Comparison of ENCODE assay signal across 19 cellular contexts in genomic region chr21:35057428-35057827, GRCh38. TPM values are rescaled to one million over a fixed set of nuclear protein-coding genes. Genes with fewer than 3 reads are reported as not detected.
DNase-seq lines count a peak whose midpoint lies in the region; ATAC-seq and TF ChIP-seq lines count a peak whose summit lies in the region.
"Had no signal": no experiment of that assay in that cellular context is flagged by ENCODE, and none has a peak within 500 bp of the region (broad histone marks: within the 10 kb centered on the region; RNA-seq: fewer than 3 reads in every experiment).

No MANE protein-coding gene starts in this region.

- peak overlapping the region; percentile 66 to 87 for H3K27ac Mint-ChIP-seq in natural killer cell treated with Interleukin-12 subunit alpha and Interleukin-12 subunit beta and Interleukin-15 and Interleukin-18, amount 100 ng/mL, for 72 hours
- H3K27ac Mint-ChIP-seq: CD4-positive, alpha-beta T cell had no signal

- no peaks in the 10 kb centered on the region for H3K27me3 ChIP-seq in body of pancreas
- H3K27me3 ChIP-seq: right atrium auricular region, tibial artery had no signal

- H3K9me3 ChIP-seq in body of pancreas, result no peaks in the 10 kb centered on the region
- H3K9me3 ChIP-seq: right atrium auricular region, tibial artery had no signal

- H3K27me3 Mint-ChIP-seq in natural killer cell treated with Interleukin-12 subunit alpha and Interleukin-12 subunit beta and Interleukin-15 and Interleukin-18, amount 100 ng/mL, for 72 hours, result no peaks in the 10 kb centered on the region
- H3K27me3 Mint-ChIP-seq: CD4-positive, alpha-beta T cell had no signal

- peak; percentile 39 for ATAC-seq in GM21737 (IDR thresholded peaks at IDR 0.05; ENCODE audit: unreplicated experiment)
- ATAC-seq in HG03460 (IDR thresholded peaks at IDR 0.05; ENCODE audit: unreplicated experiment), result peak; percentile 67
- ATAC-seq in natural killer cell treated with Interleukin-12 subunit alpha and Interleukin-12 subunit beta and Interleukin-15 and Interleukin-18, amount 100 ng/mL, for 72 hours, result peak; percentile 94 to 97
- ATAC-seq in body of pancreas, result no peak

- peak overlapping the region; percentile 82 for H3K4me3 Mint-ChIP-seq in natural killer cell treated with Interleukin-12 subunit alpha and Interleukin-12 subunit beta and Interleukin-15 and Interleukin-18, amount 100 ng/mL, for 72 hours
- H3K4me3 Mint-ChIP-seq: CD4-positive, alpha-beta T cell; neural crest cell had no signal

- H3K4me1 ChIP-seq in body of pancreas, result no peaks in the 10 kb centered on the region

- H3K36me3 Mint-ChIP-seq in natural killer cell treated with Interleukin-12 subunit alpha and Interleukin-12 subunit beta and Interleukin-15 and Interleukin-18, amount 100 ng/mL, for 72 hours, result peaks cover 5% of the 10 kb centered on the region

- no peaks in the 10 kb centered on the region for H3K36me3 ChIP-seq in body of pancreas (replicated peaks in 1 of 2; ENCODE audit: insufficient read depth in 1 of 2, low read depth in 2 of 2)
- H3K36me3 ChIP-seq: right atrium auricular region, tibial artery had no signal

- intact Hi-C loops in body of pancreas (cut with DNase I), result no loop called here

- H3K4me3 ChIP-seq in body of pancreas, result no peak overlapping the region
- H3K4me3 ChIP-seq: right atrium auricular region, tibial artery had no signal

- WGBS in body of pancreas, 2 donors, result 82 to 85% methylated on average over 7 of the region's 7 CpGs

- H3K9me3 Mint-ChIP-seq in natural killer cell treated with Interleukin-12 subunit alpha and Interleukin-12 subunit beta and Interleukin-15 and Interleukin-18, amount 100 ng/mL, for 72 hours, result peaks cover 2% of the 10 kb centered on the region
- H3K9me3 Mint-ChIP-seq: CD4-positive, alpha-beta T cell; neural crest cell had no signal

- DNase-seq in NK-92 treated with Interleukin-12 subunit alpha and Interleukin-12 subunit beta, amount 100 ng/mL, for 24 hours (lab: John Stamatoyannopoulos, UW), result peak; percentile 46
- DNase-seq in NK-92 (lab: John Stamatoyannopoulos, UW; ENCODE audit: unreplicated experiment) (no peak), body of pancreas (no peak), NCI-H345 (lab: John Stamatoyannopoulos, UW) (no peak), KBM-7 (no peak)
- DNase-seq in natural killer cell treated with Interleukin-12 subunit alpha and Interleukin-12 subunit beta and Interleukin-15 and Interleukin-18, amount 100 ng/mL, for 72 hours (ENCODE audit: low spot score), result peak; percentile 71
- DNase-seq: caudate nucleus; CD4-positive, alpha-beta T cell; DND-41; foreskin fibroblast; NCI-H187 treated with DMSO at 0.1 percent for 48 hours; NCI-H524 treated with DMSO at 0.1 percent for 48 hours; SW 1271; tibial artery had no signal

- TF ChIP-seq POLR2A in body of pancreas (IDR thresholded peaks at IDR 0.05), result no peak

- no peak for TF ChIP-seq CTCF in body of pancreas (IDR thresholded peaks at IDR 0.05)

- no peak overlapping the region for H3K27ac ChIP-seq in body of pancreas
- H3K27ac ChIP-seq: 22Rv1, right atrium auricular region, tibial artery had no signal

- in situ Hi-C loops in KBM-7 (cut with MboI; ENCODE audit: low pct_unique_long_range_greater_than_20kb, low sequenced_read_pairs), result no loop called here

- peaks cover 39 to 51% of the 10 kb centered on the region in 2 donors for H3K4me1 Mint-ChIP-seq in natural killer cell treated with Interleukin-12 subunit alpha and Interleukin-12 subunit beta and Interleukin-15 and Interleukin-18, amount 100 ng/mL, for 72 hours (ENCODE audit: low read depth in 2 of 2)

RNA-seq across cellular contexts. Expression of gene RUNX1, which starts 8.3 kb away (rescaled TPM):
- 100 to 1,000 TPM in 1 of 2 donors, 10 to 100 TPM in 1; 67.8 to 121 TPM for total RNA-seq in natural killer cell treated with Interleukin-12 subunit alpha and Interleukin-12 subunit beta and Interleukin-15 and Interleukin-18, amount 100 ng/mL, for 72 hours
- 10 to 100 TPM in 1 of 2 donors, 1 to 10 TPM in 1; 4.9 to 12.5 TPM for total RNA-seq in body of pancreas

Comparison
In these comparisons a context has a peak if more than half of its experiments do, and no peak if none do; other contexts are left out.
1. DNase-seq: peak in NK-92 treated with Interleukin-12 subunit alpha and Interleukin-12 subunit beta, amount 100 ng/mL, for 24 hours (single experiment) and natural killer cell treated with Interleukin-12 subunit alpha and Interleukin-12 subunit beta and Interleukin-15 and Interleukin-18, amount 100 ng/mL, for 72 hours (single experiment); none in NK-92 (single experiment), body of pancreas (0 of 4), NCI-H345 (single experiment) and KBM-7 (single experiment).
2. RNA of gene RUNX1, which starts 8.3 kb away (total RNA-seq): 67.8 to 121 TPM in natural killer cell treated with Interleukin-12 subunit alpha and Interleukin-12 subunit beta and Interleukin-15 and Interleukin-18, amount 100 ng/mL, for 72 hours; 4.9 to 12.5 TPM in body of pancreas; every median in the first group is over 4 times any median in the second.